In genomic region chr7:158011941-158012340, GRCh38 we compare ENCODE assay signal across 15 cellular contexts.
"Had no signal": no experiment of that assay in that cellular context is flagged by ENCODE, and none has a peak within 500 bp of the region (broad histone marks: within the 10 kb centered on the region; RNA-seq: fewer than 3 reads in every experiment).

No MANE protein-coding gene starts in this region.

- DNase-seq: activated CD4-positive, alpha-beta T cell treated with anti-CD3 and anti-CD28 coated beads for 1 hour; activated naive CD4-positive, alpha-beta T cell; activated naive CD8-positive, alpha-beta T cell treated with anti-CD3 and anti-CD28 coated beads, Interleukin-2, amount 10 ng/mL, durations not matched to agents 7 days and 5 days; activated T-cell treated with anti-CD3 and anti-CD28 coated beads, Interleukin-2, amount 50 U/mL, for 72 hours; amygdala; erythroblast; left ventricle myocardium superior; nephron progenitor cell; stimulated activated CD8-positive, alpha-beta memory T cell treated with anti-CD3 and anti-CD28 coated beads, Interleukin-4, amount 100 ng/mL, for 48 hours; stimulated activated naive CD8-positive, alpha-beta T cell treated with anti-CD3 and anti-CD28 coated beads, Interleukin-15, Interleukin-2, amounts not matched to agents 100 U/mL and 50 U/mL, for 24 hours; substantia nigra; uterus; WERI-Rb-1 had no signal

- H3K9me3 Mint-ChIP-seq: activated naive CD8-positive, alpha-beta T cell treated with anti-CD3 and anti-CD28 coated beads, Interleukin-2, amount 10 ng/mL, durations not matched to agents 7 days and 5 days; activated T-cell treated with anti-CD3 and anti-CD28 coated beads, Interleukin-2, amount 50 U/mL, for 72 hours; nephron progenitor cell had no signal

- H3K9me3 ChIP-seq: tibial artery, uterus had no signal

- H3K36me3 Mint-ChIP-seq: activated naive CD8-positive, alpha-beta T cell treated with anti-CD3 and anti-CD28 coated beads, Interleukin-2, amount 10 ng/mL, durations not matched to agents 7 days and 5 days had no signal

- H3K4me1 Mint-ChIP-seq: activated naive CD8-positive, alpha-beta T cell treated with anti-CD3 and anti-CD28 coated beads, Interleukin-2, amount 10 ng/mL, durations not matched to agents 7 days and 5 days had no signal

- H3K27me3 ChIP-seq: uterus had no signal

- H3K4me3 ChIP-seq: tibial artery, uterus had no signal

- H3K4me3 Mint-ChIP-seq: activated naive CD8-positive, alpha-beta T cell treated with anti-CD3 and anti-CD28 coated beads, Interleukin-2, amount 10 ng/mL, durations not matched to agents 7 days and 5 days; nephron progenitor cell had no signal

- H3K36me3 ChIP-seq: tibial artery, uterus, WERI-Rb-1 had no signal

- H3K27ac ChIP-seq: dorsolateral prefrontal cortex, tibial artery, uterus, WERI-Rb-1 had no signal

- ATAC-seq: activated T-cell treated with anti-CD3 and anti-CD28 coated beads, Interleukin-2, amount 50 U/mL, for 72 hours; left ventricle myocardium superior; stimulated activated naive CD8-positive, alpha-beta T cell treated with anti-CD3 and anti-CD28 coated beads, Interleukin-15, Interleukin-2, amounts not matched to agents 100 U/mL and 50 U/mL, for 24 hours had no signal

- H3K27ac Mint-ChIP-seq: activated naive CD8-positive, alpha-beta T cell treated with anti-CD3 and anti-CD28 coated beads, Interleukin-2, amount 10 ng/mL, durations not matched to agents 7 days and 5 days; activated T-cell treated with anti-CD3 and anti-CD28 coated beads, Interleukin-2, amount 50 U/mL, for 72 hours; nephron progenitor cell had no signal
